1 cellular context compared by ENCODE assay signal in the genomic region with DNA sequence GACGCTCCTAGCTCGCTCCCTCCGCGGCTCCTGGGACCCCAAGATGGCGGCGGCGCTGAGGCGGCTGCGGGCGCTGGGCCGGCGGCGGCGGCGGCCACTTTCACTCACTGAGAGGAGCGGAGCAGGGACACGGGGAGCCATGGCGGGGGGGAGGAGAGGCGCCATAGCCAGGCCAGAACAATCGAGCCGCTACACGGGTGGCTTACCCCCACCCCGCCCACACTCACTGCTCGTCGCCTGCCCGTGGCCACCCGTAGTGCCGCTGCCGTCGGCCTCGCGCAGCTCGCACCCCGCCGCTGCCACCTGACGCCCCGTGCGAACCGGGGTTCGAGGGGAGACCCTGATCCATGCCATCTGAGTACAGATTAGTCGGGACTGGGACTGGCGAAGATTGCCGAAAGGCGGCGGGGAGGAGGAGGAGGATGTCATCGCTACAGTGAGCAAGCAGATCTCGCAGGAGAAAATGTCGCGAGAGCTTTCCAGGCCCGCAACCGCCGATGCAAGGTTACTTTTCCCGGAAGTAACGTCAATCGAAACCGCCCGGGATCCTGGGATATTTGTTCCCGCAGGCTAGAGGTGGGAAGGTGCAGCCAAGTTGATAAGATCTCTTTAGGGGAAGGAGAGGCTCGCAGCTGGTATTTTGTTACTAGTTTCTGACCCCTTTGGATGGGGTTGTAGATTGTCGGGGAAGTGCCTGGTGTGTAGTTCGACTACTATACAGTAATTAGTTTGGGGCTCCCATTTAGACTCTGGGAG.
TF ChIP-seq lines count a peak whose summit lies in the region.

A gene with protein sequence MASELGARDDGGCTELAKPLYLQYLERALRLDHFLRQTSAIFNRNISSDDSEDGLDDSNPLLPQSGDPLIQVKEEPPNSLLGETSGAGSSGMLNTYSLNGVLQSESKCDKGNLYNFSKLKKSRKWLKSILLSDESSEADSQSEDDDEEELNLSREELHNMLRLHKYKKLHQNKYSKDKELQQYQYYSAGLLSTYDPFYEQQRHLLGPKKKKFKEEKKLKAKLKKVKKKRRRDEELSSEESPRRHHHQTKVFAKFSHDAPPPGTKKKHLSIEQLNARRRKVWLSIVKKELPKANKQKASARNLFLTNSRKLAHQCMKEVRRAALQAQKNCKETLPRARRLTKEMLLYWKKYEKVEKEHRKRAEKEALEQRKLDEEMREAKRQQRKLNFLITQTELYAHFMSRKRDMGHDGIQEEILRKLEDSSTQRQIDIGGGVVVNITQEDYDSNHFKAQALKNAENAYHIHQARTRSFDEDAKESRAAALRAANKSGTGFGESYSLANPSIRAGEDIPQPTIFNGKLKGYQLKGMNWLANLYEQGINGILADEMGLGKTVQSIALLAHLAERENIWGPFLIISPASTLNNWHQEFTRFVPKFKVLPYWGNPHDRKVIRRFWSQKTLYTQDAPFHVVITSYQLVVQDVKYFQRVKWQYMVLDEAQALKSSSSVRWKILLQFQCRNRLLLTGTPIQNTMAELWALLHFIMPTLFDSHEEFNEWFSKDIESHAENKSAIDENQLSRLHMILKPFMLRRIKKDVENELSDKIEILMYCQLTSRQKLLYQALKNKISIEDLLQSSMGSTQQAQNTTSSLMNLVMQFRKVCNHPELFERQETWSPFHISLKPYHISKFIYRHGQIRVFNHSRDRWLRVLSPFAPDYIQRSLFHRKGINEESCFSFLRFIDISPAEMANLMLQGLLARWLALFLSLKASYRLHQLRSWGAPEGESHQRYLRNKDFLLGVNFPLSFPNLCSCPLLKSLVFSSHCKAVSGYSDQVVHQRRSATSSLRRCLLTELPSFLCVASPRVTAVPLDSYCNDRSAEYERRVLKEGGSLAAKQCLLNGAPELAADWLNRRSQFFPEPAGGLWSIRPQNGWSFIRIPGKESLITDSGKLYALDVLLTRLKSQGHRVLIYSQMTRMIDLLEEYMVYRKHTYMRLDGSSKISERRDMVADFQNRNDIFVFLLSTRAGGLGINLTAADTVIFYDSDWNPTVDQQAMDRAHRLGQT (N-terminal part only) (minus strand): TSS at position 165 of the 756 bp plus-strand sequence. CDS start 19,970 bp downstream, outside the sequence.

TF ChIP-seq in WTC11, 78 proteins besides CTCF, POLR2A, EP300 and RAD21 (continued from another document and continues in another):
- peak; percentile 66; the same call in 1 of the 2 replicates for TF ChIP-seq ATF2 (CRISPR knock-in tag; IDR thresholded peaks at IDR 0.05; ENCODE audit: borderline replicate concordance, low read depth)
- TF ChIP-seq ZBTB43 (CRISPR knock-in tag; IDR thresholded peaks at IDR 0.05), result no peak
- TF ChIP-seq, protein P1, sequence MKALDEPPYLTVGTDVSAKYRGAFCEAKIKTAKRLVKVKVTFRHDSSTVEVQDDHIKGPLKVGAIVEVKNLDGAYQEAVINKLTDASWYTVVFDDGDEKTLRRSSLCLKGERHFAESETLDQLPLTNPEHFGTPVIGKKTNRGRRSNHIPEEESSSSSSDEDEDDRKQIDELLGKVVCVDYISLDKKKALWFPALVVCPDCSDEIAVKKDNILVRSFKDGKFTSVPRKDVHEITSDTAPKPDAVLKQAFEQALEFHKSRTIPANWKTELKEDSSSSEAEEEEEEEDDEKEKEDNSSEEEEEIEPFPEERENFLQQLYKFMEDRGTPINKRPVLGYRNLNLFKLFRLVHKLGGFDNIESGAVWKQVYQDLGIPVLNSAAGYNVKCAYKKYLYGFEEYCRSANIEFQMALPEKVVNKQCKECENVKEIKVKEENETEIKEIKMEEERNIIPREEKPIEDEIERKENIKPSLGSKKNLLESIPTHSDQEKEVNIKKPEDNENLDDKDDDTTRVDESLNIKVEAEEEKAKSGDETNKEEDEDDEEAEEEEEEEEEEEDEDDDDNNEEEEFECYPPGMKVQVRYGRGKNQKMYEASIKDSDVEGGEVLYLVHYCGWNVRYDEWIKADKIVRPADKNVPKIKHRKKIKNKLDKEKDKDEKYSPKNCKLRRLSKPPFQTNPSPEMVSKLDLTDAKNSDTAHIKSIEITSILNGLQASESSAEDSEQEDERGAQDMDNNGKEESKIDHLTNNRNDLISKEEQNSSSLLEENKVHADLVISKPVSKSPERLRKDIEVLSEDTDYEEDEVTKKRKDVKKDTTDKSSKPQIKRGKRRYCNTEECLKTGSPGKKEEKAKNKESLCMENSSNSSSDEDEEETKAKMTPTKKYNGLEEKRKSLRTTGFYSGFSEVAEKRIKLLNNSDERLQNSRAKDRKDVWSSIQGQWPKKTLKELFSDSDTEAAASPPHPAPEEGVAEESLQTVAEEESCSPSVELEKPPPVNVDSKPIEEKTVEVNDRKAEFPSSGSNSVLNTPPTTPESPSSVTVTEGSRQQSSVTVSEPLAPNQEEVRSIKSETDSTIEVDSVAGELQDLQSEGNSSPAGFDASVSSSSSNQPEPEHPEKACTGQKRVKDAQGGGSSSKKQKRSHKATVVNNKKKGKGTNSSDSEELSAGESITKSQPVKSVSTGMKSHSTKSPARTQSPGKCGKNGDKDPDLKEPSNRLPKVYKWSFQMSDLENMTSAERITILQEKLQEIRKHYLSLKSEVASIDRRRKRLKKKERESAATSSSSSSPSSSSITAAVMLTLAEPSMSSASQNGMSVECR (CRISPR knock-in tag; IDR thresholded peaks at IDR 0.05; ENCODE audit: borderline replicate concordance), result no peak; the same call in 1 of the 2 replicates
- TF ChIP-seq ETV6 (CRISPR knock-in tag; IDR thresholded peaks at IDR 0.05), result peak; percentile 65
- no peak for TF ChIP-seq MLX (CRISPR knock-in tag; IDR thresholded peaks at IDR 0.05)
- no peak for TF ChIP-seq ZBTB21 (CRISPR knock-in tag; IDR thresholded peaks at IDR 0.05; ENCODE audit: borderline replicate concordance)
- TF ChIP-seq, protein P2, sequence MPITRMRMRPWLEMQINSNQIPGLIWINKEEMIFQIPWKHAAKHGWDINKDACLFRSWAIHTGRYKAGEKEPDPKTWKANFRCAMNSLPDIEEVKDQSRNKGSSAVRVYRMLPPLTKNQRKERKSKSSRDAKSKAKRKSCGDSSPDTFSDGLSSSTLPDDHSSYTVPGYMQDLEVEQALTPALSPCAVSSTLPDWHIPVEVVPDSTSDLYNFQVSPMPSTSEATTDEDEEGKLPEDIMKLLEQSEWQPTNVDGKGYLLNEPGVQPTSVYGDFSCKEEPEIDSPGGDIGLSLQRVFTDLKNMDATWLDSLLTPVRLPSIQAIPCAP (CRISPR knock-in tag; IDR thresholded peaks at IDR 0.05), result no peak
- no peak for TF ChIP-seq TP53 (CRISPR knock-in tag; IDR thresholded peaks at IDR 0.05)
- TF ChIP-seq NR2C2 (CRISPR knock-in tag; IDR thresholded peaks at IDR 0.05), result no peak
- TF ChIP-seq, protein P3, sequence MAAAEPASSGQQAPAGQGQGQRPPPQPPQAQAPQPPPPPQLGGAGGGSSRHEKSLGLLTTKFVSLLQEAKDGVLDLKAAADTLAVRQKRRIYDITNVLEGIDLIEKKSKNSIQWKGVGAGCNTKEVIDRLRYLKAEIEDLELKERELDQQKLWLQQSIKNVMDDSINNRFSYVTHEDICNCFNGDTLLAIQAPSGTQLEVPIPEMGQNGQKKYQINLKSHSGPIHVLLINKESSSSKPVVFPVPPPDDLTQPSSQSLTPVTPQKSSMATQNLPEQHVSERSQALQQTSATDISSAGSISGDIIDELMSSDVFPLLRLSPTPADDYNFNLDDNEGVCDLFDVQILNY (CRISPR knock-in tag; IDR thresholded peaks at IDR 0.05), result 0 out of 2 replicates have a peak, but pooled peaks have one; percentile 19
- TF ChIP-seq FOXK1 (CRISPR knock-in tag; IDR thresholded peaks at IDR 0.05), result no peak
- TF ChIP-seq ZNF281 (CRISPR knock-in tag; IDR thresholded peaks at IDR 0.05), result no peak
- TF ChIP-seq USF1 (CRISPR knock-in tag; IDR thresholded peaks at IDR 0.05), result peak; percentile 39; the same call in 1 of the 2 replicates
- no peak for TF ChIP-seq E2F4 (CRISPR knock-in tag; IDR thresholded peaks at IDR 0.05; ENCODE audit: borderline replicate concordance, low read depth)
- TF ChIP-seq TEAD4 (CRISPR knock-in tag; IDR thresholded peaks at IDR 0.05), result no peak
- no peak for TF ChIP-seq GRHL2 (CRISPR knock-in tag; IDR thresholded peaks at IDR 0.05; ENCODE audit: insufficient replicate concordance, severe bottlenecking)
- TF ChIP-seq, protein P4, sequence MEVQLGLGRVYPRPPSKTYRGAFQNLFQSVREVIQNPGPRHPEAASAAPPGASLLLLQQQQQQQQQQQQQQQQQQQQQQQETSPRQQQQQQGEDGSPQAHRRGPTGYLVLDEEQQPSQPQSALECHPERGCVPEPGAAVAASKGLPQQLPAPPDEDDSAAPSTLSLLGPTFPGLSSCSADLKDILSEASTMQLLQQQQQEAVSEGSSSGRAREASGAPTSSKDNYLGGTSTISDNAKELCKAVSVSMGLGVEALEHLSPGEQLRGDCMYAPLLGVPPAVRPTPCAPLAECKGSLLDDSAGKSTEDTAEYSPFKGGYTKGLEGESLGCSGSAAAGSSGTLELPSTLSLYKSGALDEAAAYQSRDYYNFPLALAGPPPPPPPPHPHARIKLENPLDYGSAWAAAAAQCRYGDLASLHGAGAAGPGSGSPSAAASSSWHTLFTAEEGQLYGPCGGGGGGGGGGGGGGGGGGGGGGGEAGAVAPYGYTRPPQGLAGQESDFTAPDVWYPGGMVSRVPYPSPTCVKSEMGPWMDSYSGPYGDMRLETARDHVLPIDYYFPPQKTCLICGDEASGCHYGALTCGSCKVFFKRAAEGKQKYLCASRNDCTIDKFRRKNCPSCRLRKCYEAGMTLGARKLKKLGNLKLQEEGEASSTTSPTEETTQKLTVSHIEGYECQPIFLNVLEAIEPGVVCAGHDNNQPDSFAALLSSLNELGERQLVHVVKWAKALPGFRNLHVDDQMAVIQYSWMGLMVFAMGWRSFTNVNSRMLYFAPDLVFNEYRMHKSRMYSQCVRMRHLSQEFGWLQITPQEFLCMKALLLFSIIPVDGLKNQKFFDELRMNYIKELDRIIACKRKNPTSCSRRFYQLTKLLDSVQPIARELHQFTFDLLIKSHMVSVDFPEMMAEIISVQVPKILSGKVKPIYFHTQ (CRISPR knock-in tag; IDR thresholded peaks at IDR 0.05), result no peak
